18 cellular contexts compared by ENCODE assay signal in genomic region chr2:212908682-212909435, GRCh38.
"Had no signal": no experiment of that assay in that cellular context is flagged by ENCODE, and none has a peak within 500 bp of the region (broad histone marks: within the 10 kb centered on the region; RNA-seq: fewer than 3 reads in every experiment).

No MANE protein-coding gene starts in this region.

- H3K4me3 ChIP-seq: colonic mucosa, lower lobe of right lung, spleen, tibial nerve, uterus had no signal

- DNase-seq: activated CD4-positive, alpha-beta T cell treated with anti-CD3 and anti-CD28 coated beads for 1 hour; activated CD4-positive, alpha-beta T cell treated with anti-CD3 and anti-CD28 coated beads, Interleukin-2, amount 50 U/mL, for 4 hours; activated effector memory CD4-positive, alpha-beta T cell treated with anti-CD3 and anti-CD28 coated beads, Interleukin-2, amount 50 U/mL, for 16 hours; activated T-cell treated with anti-CD3 and anti-CD28 coated beads, Interleukin-2, amount 50 U/mL, for 72 hours; amygdala; colonic mucosa; endodermal cell; hypothalamus; islet precursor cell; lower lobe of right lung; posterior cingulate gyrus; retina; spleen; stimulated activated naive CD4-positive, alpha-beta T cell treated with Interleukin-2 at 50 U/mL for 16 hours; substantia nigra; uterus; WERI-Rb-1 had no signal

- H3K27me3 ChIP-seq: colonic mucosa, spleen, tibial nerve, uterus had no signal

- H3K4me1 ChIP-seq: colonic mucosa, lower lobe of right lung, spleen had no signal

- H3K9me3 ChIP-seq: colonic mucosa, lower lobe of right lung, tibial nerve had no signal

- H3K36me3 ChIP-seq: colonic mucosa, lower lobe of right lung, spleen, tibial nerve, uterus, WERI-Rb-1 had no signal

- H3K27ac ChIP-seq: colonic mucosa, lower lobe of right lung, spleen, tibial nerve, uterus, WERI-Rb-1 had no signal
